Comparison of ENCODE assay signal across 25 cellular contexts in genomic region chr17:75334723-75335122, GRCh38. TPM values are rescaled to one million over a fixed set of nuclear protein-coding genes. Genes with fewer than 3 reads are reported as not detected.
DNase-seq lines count a peak whose midpoint lies in the region; ATAC-seq and TF ChIP-seq lines count a peak whose summit lies in the region.
"Had no signal": no experiment of that assay in that cellular context is flagged by ENCODE, and none has a peak within 500 bp of the region (broad histone marks: within the 10 kb centered on the region; RNA-seq: fewer than 3 reads in every experiment).

No MANE protein-coding gene starts in this region.

- no peak overlapping the region for H3K4me3 ChIP-seq in BLaER1 treated with 17β-estradiol and CSF1 and Interleukin-3, amounts not matched to agents 10 nM and 100 nM
- no peak overlapping the region for H3K4me3 ChIP-seq in CD8-positive, alpha-beta T cell (ENCODE audit: low read depth, low read length)
- H3K4me3 ChIP-seq in naive thymus-derived CD4-positive, alpha-beta T cell (ENCODE audit: low read length): no peak overlapping the region
- no peak overlapping the region for H3K4me3 ChIP-seq in ascending aorta
- H3K4me3 ChIP-seq: lung, mucosa of descending colon, ovary, upper lobe of right lung had no signal

- no peaks in the 10 kb centered on the region for H3K27me3 ChIP-seq in BLaER1 treated with 17β-estradiol and CSF1 and Interleukin-3, amounts not matched to agents 10 nM and 100 nM
- H3K27me3 ChIP-seq in CD8-positive, alpha-beta T cell (ENCODE audit: insufficient read depth, low read length): no peaks in the 10 kb centered on the region
- H3K27me3 ChIP-seq in naive thymus-derived CD4-positive, alpha-beta T cell (ENCODE audit: control insufficient read depth in 2 of 2, insufficient read depth in 2 of 2, low read length in 2 of 2): no peaks in the 10 kb centered on the region
- H3K27me3 ChIP-seq in ascending aorta: no peaks in the 10 kb centered on the region
- H3K27me3 ChIP-seq: ovary, upper lobe of right lung had no signal

- H3K27ac Mint-ChIP-seq in CD8-positive, alpha-beta T cell: peak overlapping the region; percentile 16
- peak overlapping the region; percentile 20 for H3K27ac Mint-ChIP-seq in activated naive CD8-positive, alpha-beta T cell treated with anti-CD3 and anti-CD28 coated beads for 36 hours
- peak overlapping the region; percentile 26 to 96 (median 89) for H3K27ac Mint-ChIP-seq in naive thymus-derived CD4-positive, alpha-beta T cell
- H3K27ac Mint-ChIP-seq: activated T-cell treated with anti-CD3 and anti-CD28 coated beads, Interleukin-2, amount 50 U/mL, for 24 hours; nephron progenitor cell; stimulated activated effector memory CD8-positive, alpha-beta T cell treated with anti-CD3 and anti-CD28 coated beads, Interleukin-12 subunit alpha, Interleukin-12 subunit beta, amount 100 ng/mL, for 72 hours; T-helper 1 cell treated with Interleukin-12 subunit alpha and Interleukin-12 subunit beta and Interleukin-4 antibody, amounts not matched to agents 30 μg/mL and 1 μg/mL, for 36 hours had no signal

- peaks cover 23% of the 10 kb centered on the region for H3K36me3 Mint-ChIP-seq in CD8-positive, alpha-beta T cell
- peaks cover 28% of the 10 kb centered on the region for H3K36me3 Mint-ChIP-seq in activated naive CD8-positive, alpha-beta T cell treated with anti-CD3 and anti-CD28 coated beads for 36 hours
- H3K36me3 Mint-ChIP-seq in naive thymus-derived CD4-positive, alpha-beta T cell: peaks cover 0 to 10% (median 5%) of the 10 kb centered on the region in 5 donors

- intact Hi-C loops in CD8-positive, alpha-beta T cell (cut with DNase I, micrococcal nuclease): loop anchor here in 1 of 2 experiments (2.0 kb wide), 1 partner anchor 20 kb away; no protein-coding TSS in a partner anchor
- intact Hi-C loops in naive thymus-derived CD4-positive, alpha-beta T cell (cut with micrococcal nuclease): loop anchor here in 1 of 2 donors (5.0 kb wide), 1 partner anchor 58 kb away; no protein-coding TSS in a partner anchor
- intact Hi-C loops in ascending aorta (cut with DNase I): no loop called here

- POLR2A ChIA-PET in CD8-positive, alpha-beta T cell (lab: Charles Lee): no interaction called here
- POLR2A ChIA-PET in naive thymus-derived CD4-positive, alpha-beta T cell (lab: Charles Lee): interaction anchor here (0.7 to 3.1 kb wide), 4 partner anchors 8 to 182 kb away, joined by 4 to 11 read pairs (median 8); partner anchors contain the start of gene GRB2

- H3K9me3 ChIP-seq in BLaER1 treated with 17β-estradiol and CSF1 and Interleukin-3, amounts not matched to agents 10 nM and 100 nM (replicated peaks in 1 of 11): peaks cover 0 to 3% (median 0%) of the 10 kb centered on the region in 11 experiments; a peak in 1 of 22 replicates
- no peaks in the 10 kb centered on the region for H3K9me3 ChIP-seq in CD8-positive, alpha-beta T cell (ENCODE audit: low read length)
- no peaks in the 10 kb centered on the region for H3K9me3 ChIP-seq in naive thymus-derived CD4-positive, alpha-beta T cell (ENCODE audit: control insufficient read depth in 2 of 3, low read length in 3 of 3)
- no peaks in the 10 kb centered on the region for H3K9me3 ChIP-seq in ascending aorta
- H3K9me3 ChIP-seq: mucosa of descending colon, ovary, SK-N-SH, upper lobe of right lung had no signal

- peaks cover 74% of the 10 kb centered on the region for H3K4me1 Mint-ChIP-seq in CD8-positive, alpha-beta T cell (ENCODE audit: low read depth)
- H3K4me1 Mint-ChIP-seq in activated naive CD8-positive, alpha-beta T cell treated with anti-CD3 and anti-CD28 coated beads for 36 hours: peaks cover 70% of the 10 kb centered on the region
- peaks cover 48 to 90% (median 76%) of the 10 kb centered on the region in 7 donors for H3K4me1 Mint-ChIP-seq in naive thymus-derived CD4-positive, alpha-beta T cell

- H3K27me3 Mint-ChIP-seq in CD8-positive, alpha-beta T cell (ENCODE audit: low read depth): no peaks in the 10 kb centered on the region
- no peaks in the 10 kb centered on the region for H3K27me3 Mint-ChIP-seq in activated naive CD8-positive, alpha-beta T cell treated with anti-CD3 and anti-CD28 coated beads for 36 hours
- no peaks in the 10 kb centered on the region for H3K27me3 Mint-ChIP-seq in naive thymus-derived CD4-positive, alpha-beta T cell
- H3K27me3 Mint-ChIP-seq: activated T-cell treated with anti-CD3 and anti-CD28 coated beads, Interleukin-2, amount 50 U/mL, for 24 hours had no signal

- peaks cover 35 to 69% (median 50%) of the 10 kb centered on the region in 11 experiments for H3K36me3 ChIP-seq in BLaER1 treated with 17β-estradiol and CSF1 and Interleukin-3, amounts not matched to agents 10 nM and 100 nM
- peaks cover 11% of the 10 kb centered on the region for H3K36me3 ChIP-seq in CD8-positive, alpha-beta T cell (ENCODE audit: insufficient read depth, low read length)
- H3K36me3 ChIP-seq in naive thymus-derived CD4-positive, alpha-beta T cell (ENCODE audit: control insufficient read depth in 2 of 3, insufficient read depth in 3 of 3, low read length in 3 of 3): peaks cover 0 to 16% (median 0%) of the 10 kb centered on the region in 3 experiments
- H3K36me3 ChIP-seq in ascending aorta: peaks cover 0 to 7% of the 10 kb centered on the region in 2 donors
- H3K36me3 ChIP-seq: ovary had no signal

- H3K4me1 ChIP-seq in BLaER1 treated with 17β-estradiol and CSF1 and Interleukin-3, amounts not matched to agents 10 nM and 100 nM: peaks cover 81 to 95% (median 91%) of the 10 kb centered on the region in 10 experiments
- H3K4me1 ChIP-seq in CD8-positive, alpha-beta T cell (ENCODE audit: insufficient read depth, low read length): peaks cover 52% of the 10 kb centered on the region
- peaks cover 15 to 53% of the 10 kb centered on the region in 2 donors for H3K4me1 ChIP-seq in naive thymus-derived CD4-positive, alpha-beta T cell (ENCODE audit: control insufficient read depth in 2 of 2, insufficient read depth in 2 of 2, low read length in 2 of 2)
- H3K4me1 ChIP-seq in ascending aorta: no peaks in the 10 kb centered on the region

- H3K27ac ChIP-seq in BLaER1 treated with 17β-estradiol and CSF1 and Interleukin-3, amounts not matched to agents 10 nM and 100 nM: peak overlapping the region in 4 of 11 experiments; percentile 1 to 29 (median 10); a peak in 3 of 22 replicates
- H3K27ac ChIP-seq in CD8-positive, alpha-beta T cell (ENCODE audit: low read depth, low read length): no peak overlapping the region
- no peak overlapping the region for H3K27ac ChIP-seq in naive thymus-derived CD4-positive, alpha-beta T cell (ENCODE audit: low read depth, low read length)
- H3K27ac ChIP-seq in ascending aorta: no peak overlapping the region
- H3K27ac ChIP-seq: ovary, upper lobe of right lung had no signal

- H3K4me2 ChIP-seq in BLaER1 treated with 17β-estradiol and CSF1 and Interleukin-3, amounts not matched to agents 10 nM and 100 nM: peak overlapping the region; percentile 22 to 99 (median 89); a peak in 16 of 22 replicates
- H3K4me2 ChIP-seq: SK-N-SH had no signal

- H3K9me3 Mint-ChIP-seq in CD8-positive, alpha-beta T cell: no peaks in the 10 kb centered on the region
- no peaks in the 10 kb centered on the region for H3K9me3 Mint-ChIP-seq in activated naive CD8-positive, alpha-beta T cell treated with anti-CD3 and anti-CD28 coated beads for 36 hours
- no peaks in the 10 kb centered on the region for H3K9me3 Mint-ChIP-seq in naive thymus-derived CD4-positive, alpha-beta T cell
- H3K9me3 Mint-ChIP-seq: activated T-cell treated with anti-CD3 and anti-CD28 coated beads, Interleukin-2, amount 50 U/mL, for 24 hours; nephron progenitor cell; stimulated activated effector memory CD8-positive, alpha-beta T cell treated with anti-CD3 and anti-CD28 coated beads, Interleukin-12 subunit alpha, Interleukin-12 subunit beta, amount 100 ng/mL, for 72 hours; T-helper 1 cell treated with Interleukin-12 subunit alpha and Interleukin-12 subunit beta and Interleukin-4 antibody, amounts not matched to agents 30 μg/mL and 1 μg/mL, for 36 hours had no signal

- H4K20me1 ChIP-seq in BLaER1 treated with 17β-estradiol and CSF1 and Interleukin-3, amounts not matched to agents 10 nM and 100 nM: peaks cover 8 to 100% (median 89%) of the 10 kb centered on the region in 11 experiments; a peak in 21 of 22 replicates

- H3K9ac ChIP-seq in BLaER1 treated with 17β-estradiol and CSF1 and Interleukin-3, amounts not matched to agents 10 nM and 100 nM: no peak overlapping the region
- H3K9ac ChIP-seq: SK-N-SH had no signal

- no peak for DNase-seq in CD8-positive, alpha-beta T cell
- no peak for DNase-seq in activated naive CD8-positive, alpha-beta T cell treated with anti-CD3 and anti-CD28 coated beads for 36 hours
- DNase-seq in naive thymus-derived CD4-positive, alpha-beta T cell: no peak
- no peak for DNase-seq in ascending aorta (ENCODE audit: low spot score in 2 of 2)
- DNase-seq: activated naive CD4-positive, alpha-beta T cell; activated T-cell treated with anti-CD3 and anti-CD28 coated beads, Interleukin-2, amount 50 U/mL, for 24 hours; HCEC 1CT; hypothalamus; Karpas-422; left cardiac atrium; mucosa of descending colon; NCI-H1417; NCI-H2029 treated with DMSO at 0.1 percent for 48 hours; NCI-H526; nephron progenitor cell; ovary; upper lobe of right lung had no signal

- H3K4me3 Mint-ChIP-seq in CD8-positive, alpha-beta T cell: no peak overlapping the region
- no peak overlapping the region for H3K4me3 Mint-ChIP-seq in activated naive CD8-positive, alpha-beta T cell treated with anti-CD3 and anti-CD28 coated beads for 36 hours
- peak overlapping the region in 6 of 10 donors; percentile 0 to 83 (median 64) for H3K4me3 Mint-ChIP-seq in naive thymus-derived CD4-positive, alpha-beta T cell
- H3K4me3 Mint-ChIP-seq: activated T-cell treated with anti-CD3 and anti-CD28 coated beads, Interleukin-2, amount 50 U/mL, for 24 hours; nephron progenitor cell; stimulated activated effector memory CD8-positive, alpha-beta T cell treated with anti-CD3 and anti-CD28 coated beads, Interleukin-12 subunit alpha, Interleukin-12 subunit beta, amount 100 ng/mL, for 72 hours; T-helper 1 cell treated with Interleukin-12 subunit alpha and Interleukin-12 subunit beta and Interleukin-4 antibody, amounts not matched to agents 30 μg/mL and 1 μg/mL, for 36 hours had no signal

- no peak for TF ChIP-seq CTCF in CD8-positive, alpha-beta T cell (IDR thresholded peaks at IDR 0.05)
- no peak for TF ChIP-seq CTCF in ascending aorta (IDR thresholded peaks at IDR 0.05)

- CTCF ChIA-PET in CD8-positive, alpha-beta T cell (lab: Charles Lee): no interaction called here
- CTCF ChIA-PET in naive thymus-derived CD4-positive, alpha-beta T cell (lab: Charles Lee): interaction anchor here (0.7 to 1.1 kb wide), 2 partner anchors 14 to 88 kb away, joined by 3 to 7 read pairs; no protein-coding TSS in a partner anchor

- ATAC-seq in CD8-positive, alpha-beta T cell: no peak
- no peak for ATAC-seq in naive thymus-derived CD4-positive, alpha-beta T cell
- no peak for ATAC-seq in HG03432 (IDR thresholded peaks at IDR 0.05; ENCODE audit: unreplicated experiment)
- ATAC-seq in GM21529 (IDR thresholded peaks at IDR 0.05; ENCODE audit: unreplicated experiment): no peak
- ATAC-seq: left cardiac atrium; mucosa of descending colon; Right ventricle myocardium inferior; stimulated activated effector memory CD8-positive, alpha-beta T cell treated with anti-CD3 and anti-CD28 coated beads, Interleukin-12 subunit alpha, Interleukin-12 subunit beta, amount 100 ng/mL, for 72 hours; upper lobe of right lung had no signal

RNA-seq across cellular contexts. Expression of gene SLC25A19, which starts 45.5 kb away (rescaled TPM):
- 10 to 100 TPM; 14.4 to 14.8 TPM for total RNA-seq in CD8-positive, alpha-beta T cell
- total RNA-seq in activated naive CD8-positive, alpha-beta T cell treated with anti-CD3 and anti-CD28 coated beads for 36 hours: 100 to 1,000 TPM; 103 to 107 TPM
- 10 to 100 TPM; 15.6 to 42.5 (median 21.1) TPM for total RNA-seq in naive thymus-derived CD4-positive, alpha-beta T cell
- 10 to 100 TPM; 13.0 to 15.5 TPM for polyA plus RNA-seq in naive thymus-derived CD4-positive, alpha-beta T cell
- 1.3 TPM for total RNA-seq in ascending aorta

Comparison
In these comparisons a context has a peak if more than half of its experiments do, and no peak if none do; other contexts are left out.
1. H3K27ac Mint-ChIP-seq: peak in every context shown above with its lines; median percentile 89 in naive thymus-derived CD4-positive, alpha-beta T cell; 20 in activated naive CD8-positive, alpha-beta T cell treated with anti-CD3 and anti-CD28 coated beads for 36 hours; 16 in CD8-positive, alpha-beta T cell.
2. H3K4me3 Mint-ChIP-seq: peak in naive thymus-derived CD4-positive, alpha-beta T cell (6 of 10); none in CD8-positive, alpha-beta T cell (single experiment) and activated naive CD8-positive, alpha-beta T cell treated with anti-CD3 and anti-CD28 coated beads for 36 hours (single experiment).